20 cellular contexts compared by ENCODE assay signal in genomic region chr5:163444526-163444925, GRCh38. TPM values are rescaled to one million over a fixed set of nuclear protein-coding genes. Genes with fewer than 3 reads are reported as not detected.
DNase-seq lines count a peak whose midpoint lies in the region; ATAC-seq, FAIRE-seq and TF ChIP-seq lines count a peak whose summit lies in the region.
"Had no signal": no experiment of that assay in that cellular context is flagged by ENCODE, and none has a peak within 500 bp of the region (broad histone marks: within the 10 kb centered on the region; RNA-seq: fewer than 3 reads in every experiment).

No MANE protein-coding gene starts in this region.

- H3K4me1 Mint-ChIP-seq in CD4-positive, alpha-beta memory T cell, result peaks cover 12 to 23% (median 14%) of the 10 kb centered on the region in 4 donors

- H4K20me1 ChIP-seq in K562 (replicated peaks; ENCODE audit: control insufficient read depth, insufficient read depth, low read length), result no peaks in the 10 kb centered on the region

- H3K9ac ChIP-seq in K562 (ENCODE audit: insufficient read depth in 1 of 2, low read depth in 2 of 2, low read length in 2 of 2), result no peak overlapping the region

- ATAC-seq in K562, result 0 out of 3 replicates have a peak, but pooled peaks have one; percentile 11
- ATAC-seq in aorta (ENCODE audit: low FRiP score), result no peak
- ATAC-seq: GM23338 had no signal

- POLR2A ChIA-PET in A673 (lab: Charles Lee; ENCODE audit: low non-redundant PET), result no interaction called here
- POLR2A ChIA-PET in CD4-positive, alpha-beta memory T cell (lab: Charles Lee; ENCODE audit: partially characterized antibody), result interaction anchor here (9.0 kb wide), 1 partner anchor 15 kb away, joined by 147 read pairs; the partner anchor contains the start of genes HMMR and NUDCD2
- POLR2A ChIA-PET in HEK293 (lab: Yijun Ruan, JAX), result no interaction called here
- POLR2A ChIA-PET in K562 (lab: Yijun Ruan, JAX), result interaction anchor here (0.9 to 9.0 kb wide), 2 partner anchors 15 to 37 kb away, joined by 3 to 126 read pairs; partner anchors contain the start of genes HMMR and NUDCD2

- BruUV-seq in A673 (replicated peaks; lab: Mats Ljungman, UMichigan) (TSS peak; percentile 3), K562 (replicated peaks; lab: Mats Ljungman, UMichigan) (TSS peak; percentile 4)

- H3K4me1 ChIP-seq in A673 (ENCODE audit: insufficient read depth, low read length, poor library complexity, severe bottlenecking), result peaks cover 11% of the 10 kb centered on the region
- peaks cover 18% of the 10 kb centered on the region for H3K4me1 ChIP-seq in CD4-positive, alpha-beta memory T cell (ENCODE audit: insufficient read depth, low read length)
- H3K4me1 ChIP-seq in HEK293 (ENCODE audit: control insufficient read depth, insufficient read depth, low read length), result 0 out of 2 replicates have a peak, but pooled peaks cover under 1% of the 10 kb centered on the region
- peaks cover 0 to 14% of the 10 kb centered on the region in 2 experiments; a peak in 2 of 5 replicates for H3K4me1 ChIP-seq in K562 (replicated peaks in 1 of 2; ENCODE audit: control insufficient read depth in 2 of 2, insufficient read depth in 2 of 2, low read length in 2 of 2)
- H3K4me1 ChIP-seq in aorta (ENCODE audit: control insufficient read depth in 1 of 2, insufficient read depth in 2 of 2, low read length in 2 of 2), result peaks cover 2 to 3% of the 10 kb centered on the region in 2 donors

- H3K27me3 ChIP-seq in A673 (replicated peaks; ENCODE audit: insufficient read depth, low read depth, low read length, poor library complexity) (no peaks in the 10 kb centered on the region), K562 (ENCODE audit: control insufficient read depth in 2 of 2, insufficient read depth in 2 of 2, low read length in 2 of 2) (no peaks in the 10 kb centered on the region), aorta (ENCODE audit: control insufficient read depth in 1 of 2, insufficient read depth in 2 of 2, low read length in 1 of 2) (no peaks in the 10 kb centered on the region)
- no peaks in the 10 kb centered on the region for H3K27me3 ChIP-seq in CD4-positive, alpha-beta memory T cell (ENCODE audit: insufficient read depth, low read length)

- H3K9me3 ChIP-seq in A673 (ENCODE audit: low read depth, low read length, poor library complexity, severe bottlenecking), result no peaks in the 10 kb centered on the region
- H3K9me3 ChIP-seq in CD4-positive, alpha-beta memory T cell (ENCODE audit: control insufficient read depth in 1 of 2, low read length in 2 of 2), result no peaks in the 10 kb centered on the region
- no peaks in the 10 kb centered on the region for H3K9me3 ChIP-seq in HEK293 (ENCODE audit: control insufficient read depth, insufficient read depth, low read depth, low read length)
- H3K9me3 ChIP-seq in K562 (replicated peaks; ENCODE audit: control insufficient read depth, insufficient read depth, low read depth, low read length), result no peaks in the 10 kb centered on the region
- no peaks in the 10 kb centered on the region for H3K9me3 ChIP-seq in aorta (ENCODE audit: control insufficient read depth, low read length)

- H3K27ac ChIP-seq in A673 (ENCODE audit: low read depth, low read length, poor library complexity, severe bottlenecking) (no peak overlapping the region), HEK293 (ENCODE audit: extremely low read depth, low read depth, low read length) (no peak overlapping the region), K562 (ENCODE audit: extremely low read depth, low read depth, low read length) (no peak overlapping the region; the same call in 2 of the 3 replicates), aorta (ENCODE audit: low read depth in 1 of 2, low read length in 2 of 2) (no peak overlapping the region)
- H3K27ac ChIP-seq in CD4-positive, alpha-beta memory T cell (ENCODE audit: low read depth, low read length), result no peak overlapping the region
- H3K27ac ChIP-seq: C4-2B, HL-60 had no signal

- H3K4me3 ChIP-seq in A673 (ENCODE audit: low read depth, low read length, poor library complexity, severe bottlenecking), result no peak overlapping the region
- no peak overlapping the region for H3K4me3 ChIP-seq in CD4-positive, alpha-beta memory T cell (ENCODE audit: low read length in 2 of 2)
- H3K4me3 ChIP-seq in HEK293 (ENCODE audit: low read depth, low read length), result no peak overlapping the region
- H3K4me3 ChIP-seq in K562, result no peak overlapping the region
- no peak overlapping the region for H3K4me3 ChIP-seq in aorta (ENCODE audit: low read length in 2 of 2)
- H3K4me3 ChIP-seq: GM23338 had no signal

- H3K36me3 ChIP-seq in A673 (ENCODE audit: insufficient read depth, low read length, poor library complexity, severe bottlenecking) (peaks cover 98% of the 10 kb centered on the region), HEK293 (ENCODE audit: control insufficient read depth in 2 of 2, insufficient read depth in 1 of 2, low read length in 2 of 2) (peaks cover 86 to 94% of the 10 kb centered on the region in 2 experiments), K562 (ENCODE audit: control insufficient read depth, insufficient read depth, low read length) (peaks cover 100% of the 10 kb centered on the region), aorta (ENCODE audit: control insufficient read depth in 1 of 2, insufficient read depth in 2 of 2, low read length in 1 of 2) (peaks cover 2 to 3% of the 10 kb centered on the region in 2 donors)
- H3K36me3 ChIP-seq in CD4-positive, alpha-beta memory T cell (ENCODE audit: insufficient read depth, low read length), result peaks cover 36% of the 10 kb centered on the region

- intact Hi-C loops in A673 (cut with micrococcal nuclease; ENCODE audit: unreplicated experiment) (no loop called here), K562 (cut with micrococcal nuclease) (no loop called here), aorta (cut with DNase I) (no loop called here)
- intact Hi-C loops in CD4-positive, alpha-beta memory T cell (cut with micrococcal nuclease), result no loop called here

- no peak overlapping the region for H2AFZ ChIP-seq in K562 (ENCODE audit: low read depth, low read length)
- H2AFZ ChIP-seq: GM23338 had no signal

- no peak for FAIRE-seq in K562 (lab: Jason Lieb, UNC)

- H3K4me3 Mint-ChIP-seq in CD4-positive, alpha-beta memory T cell, result no peak overlapping the region
- H3K4me3 Mint-ChIP-seq: CD4-positive, alpha-beta T cell; GM23338; H9 had no signal

- TF ChIP-seq EP300 in K562 (IDR thresholded peaks at IDR 0.05; ENCODE audit: low read length), result no peak

- DNase-seq in A673 (ENCODE audit: low spot score), result no peak
- no peak for DNase-seq in CD4-positive, alpha-beta memory T cell
- no peak for DNase-seq in K562 (ENCODE audit: extremely low read depth in 1 of 4, low spot score in 3 of 4)
- no peak for DNase-seq in SW480 (ENCODE audit: low spot score)
- no peak for DNase-seq in aorta
- no peak for DNase-seq in occipital lobe (lab: John Stamatoyannopoulos, UW)
- no peak for DNase-seq in GM19238 (ENCODE audit: insufficient read length, low spot score)
- DNase-seq: AML-193; Calu3; CD4-positive, alpha-beta T cell; DMS79 treated with DMSO at 0.1 percent for 48 hours; GF-D8; H9; IMR-90; Karpas-422; KBM-7 had no signal

- TF ChIP-seq RAD21 in K562 (CRISPR knock-in tag; conservative IDR thresholded peaks at IDR 0.05 in 1 of 2, IDR thresholded peaks at IDR 0.05 in 1 of 2), result no peak

- H3K9me1 ChIP-seq in K562 (ENCODE audit: control insufficient read depth, insufficient read depth, low read length), result no peaks in the 10 kb centered on the region

- CTCF ChIA-PET in A673 (lab: Charles Lee) (no interaction called here), HEK293 (lab: Yijun Ruan, JAX) (no interaction called here), K562 (lab: Yijun Ruan, JAX; ENCODE audit: low intra/inter-chr PET ratio) (no interaction called here)
- CTCF ChIA-PET in CD4-positive, alpha-beta memory T cell (lab: Charles Lee; ENCODE audit: partially characterized antibody), result interaction anchor here (1.1 kb wide), 1 partner anchor 61 kb away, joined by 3 read pairs; the partner anchor contains the start of gene MAT2B

- H3K4me2 ChIP-seq in K562 (ENCODE audit: insufficient read depth, low read length), result no peak overlapping the region
- H3K4me2 ChIP-seq: GM23338 had no signal

- H3K9me3 Mint-ChIP-seq in CD4-positive, alpha-beta memory T cell, result no peaks in the 10 kb centered on the region
- H3K9me3 Mint-ChIP-seq: CD4-positive, alpha-beta T cell; GM23338; H9 had no signal

- WGBS in K562 (ENCODE audit: insufficient coverage, low coverage, missing lambda C conversion rate), result 81% methylated on average over 1 of the region's 1 CpG
- WGBS in aorta, 2 donors, result 84 to 91% methylated on average over 1 of the region's 1 CpG

- H3K27me3 Mint-ChIP-seq in CD4-positive, alpha-beta memory T cell, result no peaks in the 10 kb centered on the region
- H3K27me3 Mint-ChIP-seq: CD4-positive, alpha-beta T cell had no signal

- no peak for TF ChIP-seq POLR2A in K562 (conservative IDR thresholded peaks at IDR 0.05)

- in situ Hi-C loops in K562 (cut with MboI), result no loop called here

- H3K79me2 ChIP-seq in K562 (ENCODE audit: control insufficient read depth, insufficient read depth, low read length), result peaks cover 49% of the 10 kb centered on the region

- H3K27ac Mint-ChIP-seq in CD4-positive, alpha-beta memory T cell, result peak overlapping the region in 4 of 7 donors; percentile 11 to 47 (median 28)
- H3K27ac Mint-ChIP-seq: CD4-positive, alpha-beta T cell; GM23338 had no signal

- H3K36me3 Mint-ChIP-seq in CD4-positive, alpha-beta memory T cell, result peaks cover 25 to 77% of the 10 kb centered on the region in 2 donors

- TF ChIP-seq CTCF in A673 (conservative IDR thresholded peaks at IDR 0.05; ENCODE audit: low read depth, low read length), result no peak
- TF ChIP-seq CTCF in HEK293 (tag by site-specific recombination; IDR thresholded peaks at IDR 0.05), result no peak
- no peak for TF ChIP-seq CTCF in K562 (IDR thresholded peaks at IDR 0.05 in 2 of 3, conservative IDR thresholded peaks at IDR 0.05 in 1 of 3; ENCODE audit: insufficient read depth in 2 of 3, low read depth in 1 of 3, low read length in 3 of 3)

RNA-seq across cellular contexts. Expression of gene CCNG1, which starts 7.1 kb away (rescaled TPM):
- total RNA-seq in A673 (2021) (130 and 151 TPM in 2 replicates), K562 (2014; rRNA removed) (121 and 122 TPM in 2 replicates), K562 (2014; rRNA removed; fragmentation: Illumina TruSeq; extraction: Trizol) (245 and 271 TPM in 2 replicates), K562 (2015; rRNA removed; fragmentation: Illumina TruSeq; extraction: Trizol) (238 and 259 TPM in 2 replicates), K562 (2021) (180 and 184 TPM in 2 replicates), aorta (100 to 1,000 TPM; 101 to 108 TPM), occipital lobe (145 TPM)
- 100 to 1,000 TPM; 132 to 133 TPM for total RNA-seq in CD4-positive, alpha-beta memory T cell
- polyA plus RNA-seq in CD4-positive, alpha-beta memory T cell, result 100 to 1,000 TPM; 112 to 205 TPM
- 46.7 and 153 TPM in 2 replicates for total RNA-seq in K562 (2011; cell fraction: chromatin; rRNA removed; ENCODE audit: low replicate concordance)
- total RNA-seq in K562 (2011; cell fraction: nucleolus; rRNA removed), result 21.3 and 35.3 TPM in 2 replicates
- 54.8 and 92.8 TPM in 2 replicates for total RNA-seq in K562 (2011; cell fraction: nucleoplasm; rRNA removed)
- polyA plus RNA-seq in K562 (2011; rRNA removed) (293 and 356 TPM in 2 replicates), K562 (2014; fragmentation: Illumina TruSeq; extraction: Trizol) (184 and 217 TPM in 2 replicates), K562 (2014; fragmentation: Nextera tagmentation; extraction: Ambion mirVana) (100 to 1,000 TPM; 254 to 290 TPM), K562 (2014; rRNA removed) (101 and 121 TPM in 2 replicates), aorta (100 to 1,000 TPM in 1 of 2 donors, 10 to 100 TPM in 1; 68.4 to 185 TPM)
- 37.8 and 116 TPM in 2 replicates for polyA plus RNA-seq in K562 (2011; cell fraction: cytosol; rRNA removed)
- 94.3 and 254 TPM in 2 replicates for polyA plus RNA-seq in K562 (2011; cell fraction: nucleus; rRNA removed)
- polyA plus RNA-seq in K562 (2012), result 171 and 344 TPM in 2 replicates
- polyA minus RNA-seq in K562 (2011; rRNA and poly(A)+ RNA removed), result 286 and 479 TPM in 2 replicates
- 124 and 144 TPM in 2 replicates for polyA minus RNA-seq in K562 (2011; cell fraction: cytosol; rRNA and poly(A)+ RNA removed)
- polyA minus RNA-seq in K562 (2011; cell fraction: nucleus; rRNA and poly(A)+ RNA removed), result 29.1 and 78.5 TPM in 2 replicates

RNA-seq across cellular contexts. Expression of gene NUDCD2, which starts 15.4 kb away (rescaled TPM):
- total RNA-seq in A673 (2021) (53.2 and 67.2 TPM in 2 replicates), K562 (2014; rRNA removed) (25.9 and 43.5 TPM in 2 replicates), K562 (2014; rRNA removed; fragmentation: Illumina TruSeq; extraction: Trizol) (35.5 and 37.3 TPM in 2 replicates), K562 (2015; rRNA removed; fragmentation: Illumina TruSeq; extraction: Trizol) (52.0 and 52.3 TPM in 2 replicates), K562 (2021) (64.9 and 76.9 TPM in 2 replicates), aorta (10 to 100 TPM; 14.5 to 20.7 TPM), occipital lobe (25.1 TPM)
- total RNA-seq in CD4-positive, alpha-beta memory T cell, result 10 to 100 TPM; 26.0 to 26.4 TPM
- polyA plus RNA-seq in CD4-positive, alpha-beta memory T cell, result 10 to 100 TPM; 61.5 to 62.0 TPM
- 18.1 and 50.6 TPM in 2 replicates for total RNA-seq in K562 (2011; cell fraction: chromatin; rRNA removed; ENCODE audit: low replicate concordance)
- total RNA-seq in K562 (2011; cell fraction: nucleolus; rRNA removed), result 20.3 and 22.2 TPM in 2 replicates
- total RNA-seq in K562 (2011; cell fraction: nucleoplasm; rRNA removed), result 44.2 and 69.5 TPM in 2 replicates
- polyA plus RNA-seq in K562 (2011; rRNA removed) (44.1 and 51.8 TPM in 2 replicates), K562 (2014; fragmentation: Illumina TruSeq; extraction: Trizol) (32.5 and 50.4 TPM in 2 replicates), K562 (2014; fragmentation: Nextera tagmentation; extraction: Ambion mirVana) (10 to 100 TPM; 14.6 to 22.5 TPM), K562 (2014; rRNA removed) (29.1 and 38.4 TPM in 2 replicates), aorta (1 to 10 TPM; 7.7 to 9.1 TPM)
- polyA plus RNA-seq in K562 (2011; cell fraction: cytosol; rRNA removed), result 5.7 and 14.6 TPM in 2 replicates
- 17.8 and 23.6 TPM in 2 replicates for polyA plus RNA-seq in K562 (2011; cell fraction: nucleus; rRNA removed)
- polyA plus RNA-seq in K562 (2012), result 34.9 and 46.6 TPM in 2 replicates
- 22.7 and 29.5 TPM in 2 replicates for polyA minus RNA-seq in K562 (2011; rRNA and poly(A)+ RNA removed)
- polyA minus RNA-seq in K562 (2011; cell fraction: cytosol; rRNA and poly(A)+ RNA removed), result 8.8 and 13.9 TPM in 2 replicates
- polyA minus RNA-seq in K562 (2011; cell fraction: nucleus; rRNA and poly(A)+ RNA removed), result 19.5 and 47.7 TPM in 2 replicates

RNA-seq across cellular contexts. Expression of gene HMMR, which starts 15.9 kb away (rescaled TPM):
- total RNA-seq in A673 (2021) (57.6 and 64.8 TPM in 2 replicates), K562 (2014; rRNA removed) (69.9 and 90.8 TPM in 2 replicates), K562 (2014; rRNA removed; fragmentation: Illumina TruSeq; extraction: Trizol) (133 and 155 TPM in 2 replicates), K562 (2015; rRNA removed; fragmentation: Illumina TruSeq; extraction: Trizol) (102 and 107 TPM in 2 replicates), K562 (2021) (73.8 and 74.9 TPM in 2 replicates), aorta (1 to 10 TPM in 1 of 2 donors, not detected in 1; 2.2 TPM), occipital lobe (3.0 TPM)
- under 1 TPM; 0.11 to 0.15 TPM for total RNA-seq in CD4-positive, alpha-beta memory T cell
- polyA plus RNA-seq in CD4-positive, alpha-beta memory T cell, result under 1 TPM in 1 of 2 donors, not detected in 1; 0.42 TPM
- total RNA-seq in K562 (2011; cell fraction: chromatin; rRNA removed; ENCODE audit: low replicate concordance), result 19.9 and 66.6 TPM in 2 replicates
- total RNA-seq in K562 (2011; cell fraction: nucleolus; rRNA removed), result 9.0 and 11.3 TPM in 2 replicates
- total RNA-seq in K562 (2011; cell fraction: nucleoplasm; rRNA removed), result 24.3 and 29.8 TPM in 2 replicates
- polyA plus RNA-seq in K562 (2011; rRNA removed) (54.0 and 90.8 TPM in 2 replicates), K562 (2014; fragmentation: Illumina TruSeq; extraction: Trizol) (90.0 and 123 TPM in 2 replicates), K562 (2014; fragmentation: Nextera tagmentation; extraction: Ambion mirVana) (10 to 100 TPM; 81.7 to 86.0 TPM), K562 (2014; rRNA removed) (71.5 and 81.0 TPM in 2 replicates), aorta (under 1 TPM in 1 of 2 donors, not detected in 1; 0.75 TPM)
- polyA plus RNA-seq in K562 (2011; cell fraction: cytosol; rRNA removed), result 8.2 and 22.0 TPM in 2 replicates
- polyA plus RNA-seq in K562 (2011; cell fraction: nucleus; rRNA removed), result 13.8 and 18.3 TPM in 2 replicates
- 63.8 and 71.3 TPM in 2 replicates for polyA plus RNA-seq in K562 (2012)
- 83.0 and 83.6 TPM in 2 replicates for polyA minus RNA-seq in K562 (2011; rRNA and poly(A)+ RNA removed)
- polyA minus RNA-seq in K562 (2011; cell fraction: cytosol; rRNA and poly(A)+ RNA removed), result 30.4 and 37.2 TPM in 2 replicates
- polyA minus RNA-seq in K562 (2011; cell fraction: nucleus; rRNA and poly(A)+ RNA removed), result 14.5 and 29.0 TPM in 2 replicates

Comparison
In these comparisons a context has a peak if more than half of its experiments do, and no peak if none do; other contexts are left out.
1. POLR2A ChIA-PET loops: an anchor here in CD4-positive, alpha-beta memory T cell (9.0 kb wide) and K562 (0.9 to 9.0 kb wide); none called in A673 and HEK293.